8 cellular contexts compared by ENCODE assay signal in genomic region chr20:2840138-2840966, GRCh38. TPM values are rescaled to one million over a fixed set of nuclear protein-coding genes. Genes with fewer than 3 reads are reported as not detected.
DNase-seq lines count a peak whose midpoint lies in the region; ATAC-seq and TF ChIP-seq lines count a peak whose summit lies in the region.

Gene PCED1A, minus strand, starts transcription at chr20:2840655. Its CDS starts 743 bp downstream, at chr20:2839912.
Gene VPS16, plus strand, starts transcription at chr20:2840745. Its CDS starts 30 bp downstream, at chr20:2840775.

- WGBS in heart left ventricle, 4 donors = 3 to 7% (median 3%) methylated on average over 41 to 98 of the region's 98 CpGs
- WGBS in upper lobe of left lung, 2 donors = 0 to 2% methylated on average over 3 to 47 of the region's 98 CpGs

- H3K9me3 Mint-ChIP-seq in HFFc6 = no peaks in the 10 kb centered on the region
- H3K9me3 Mint-ChIP-seq in activated naive CD8-positive, alpha-beta T cell treated with anti-CD3 and anti-CD28 coated beads, Interleukin-2, amount 50 U/mL, for 24 hours = no peaks in the 10 kb centered on the region

- intact Hi-C loops in heart left ventricle (cut with DNase I) (loop anchor here in 5 of 10 donors (1.0 to 10.0 kb wide), 7 partner anchors 32 to 316 kb away; partner anchors contain the start of genes EBF4 (in 2 of the 5), PTPRA (in 2 of the 5) and IDH3B (in 1 of the 5)), posterior cingulate gyrus (cut with DNase I) (loop anchor here (2.0 kb wide), 1 partner anchor 32 kb away; the partner anchor contains the start of gene PTPRA)

- peak; percentile 99 for ATAC-seq in activated naive CD8-positive, alpha-beta T cell treated with anti-CD3 and anti-CD28 coated beads, Interleukin-2, amount 50 U/mL, for 24 hours
- ATAC-seq in heart left ventricle (peak; percentile 97 to 99 (median 98)), upper lobe of left lung (ENCODE audit: low FRiP score in 2 of 2) (peak; percentile 95 to 99)

- H3K4me1 Mint-ChIP-seq in HFFc6 (ENCODE audit: low read depth) = peaks cover 23% of the 10 kb centered on the region
- H3K4me1 Mint-ChIP-seq in activated naive CD8-positive, alpha-beta T cell treated with anti-CD3 and anti-CD28 coated beads, Interleukin-2, amount 50 U/mL, for 24 hours = peaks cover 50% of the 10 kb centered on the region

- peaks cover 27% of the 10 kb centered on the region for H3K36me3 Mint-ChIP-seq in HFFc6 (ENCODE audit: low read depth)
- H3K36me3 Mint-ChIP-seq in activated naive CD8-positive, alpha-beta T cell treated with anti-CD3 and anti-CD28 coated beads, Interleukin-2, amount 50 U/mL, for 24 hours (ENCODE audit: low read depth) = peaks cover 20% of the 10 kb centered on the region

- peak within 1 kb of the TSS; percentile 97 for H3K4me3 Mint-ChIP-seq in HFFc6
- H3K4me3 Mint-ChIP-seq in activated naive CD8-positive, alpha-beta T cell treated with anti-CD3 and anti-CD28 coated beads, Interleukin-2, amount 50 U/mL, for 24 hours = peak within 1 kb of the TSS; percentile 90

- CTCF ChIA-PET in GM10248 (lab: Yijun Ruan, JAX) = interaction anchor here (0.9 to 1.7 kb wide), 4 partner anchors 12 to 147 kb away, joined by 3 to 5 read pairs (median 4); no protein-coding TSS in a partner anchor

- TF ChIP-seq CTCF in GM10248 (IDR thresholded peaks at IDR 0.05; ENCODE audit: control extremely low read depth, extremely low read depth, low read depth, missing control alignments) (no peak), HFFc6 (IDR thresholded peaks at IDR 0.05) (no peak), NB4 (IDR thresholded peaks at IDR 0.05; ENCODE audit: low read depth, low read length) (no peak), heart left ventricle (IDR thresholded peaks at IDR 0.05) (no peak), upper lobe of left lung (IDR thresholded peaks at IDR 0.05) (peak in 1 of 6 experiments; percentile 11)

- H3K4me3 ChIP-seq in NB4 (ENCODE audit: low read depth, low read length) = peak within 1 kb of the TSS; percentile 85
- peak within 1 kb of the TSS; percentile 70 to 99 (median 91) for H3K4me3 ChIP-seq in heart left ventricle
- peak within 1 kb of the TSS; percentile 67 to 100 (median 94) for H3K4me3 ChIP-seq in upper lobe of left lung

- H3K4me1 ChIP-seq in heart left ventricle (peaks cover 0 to 26% (median 15%) of the 10 kb centered on the region in 12 donors), upper lobe of left lung (peaks cover 14 to 30% (median 19%) of the 10 kb centered on the region in 4 donors)

- H3K27me3 ChIP-seq in heart left ventricle = no peaks in the 10 kb centered on the region
- H3K27me3 ChIP-seq in upper lobe of left lung = no peaks in the 10 kb centered on the region

- TF ChIP-seq POLR2A in NB4 (IDR thresholded peaks at IDR 0.05; ENCODE audit: extremely low read depth, insufficient read length) (peak; percentile 72), heart left ventricle (IDR thresholded peaks at IDR 0.05) (peak in 1 of 2 donors; percentile 46), upper lobe of left lung (IDR thresholded peaks at IDR 0.05) (peak in 2 of 4 donors; percentile 64 to 82)

- H3K9me3 ChIP-seq in heart left ventricle (no peaks in the 10 kb centered on the region), upper lobe of left lung (no peaks in the 10 kb centered on the region)

- no peaks in the 10 kb centered on the region for H3K27me3 Mint-ChIP-seq in HFFc6 (ENCODE audit: insufficient read depth)
- no peaks in the 10 kb centered on the region for H3K27me3 Mint-ChIP-seq in activated naive CD8-positive, alpha-beta T cell treated with anti-CD3 and anti-CD28 coated beads, Interleukin-2, amount 50 U/mL, for 24 hours

- DNase-seq in GM10248 (ENCODE audit: extremely low spot score) (peak; percentile 98), HFFc6 (peak; percentile 80), NB4 (ENCODE audit: low read depth) (peak; percentile 91), SW480 (ENCODE audit: low spot score) (peak; percentile 94), heart left ventricle (peak; percentile 89 to 95 (median 91)), posterior cingulate gyrus (peak; percentile 87 to 99 (median 90)), upper lobe of left lung (peak; percentile 90 to 99)
- DNase-seq in activated naive CD8-positive, alpha-beta T cell treated with anti-CD3 and anti-CD28 coated beads, Interleukin-2, amount 50 U/mL, for 24 hours = peak; percentile 90

- H3K36me3 ChIP-seq in heart left ventricle (peaks cover 0 to 13% (median 0%) of the 10 kb centered on the region in 9 donors), upper lobe of left lung (peaks cover 0 to 13% (median 3%) of the 10 kb centered on the region in 4 donors)

- H3K27ac ChIP-seq in heart left ventricle (peak within 1 kb of the TSS; percentile 69 to 96 (median 87)), upper lobe of left lung (peak within 1 kb of the TSS; percentile 88 to 95 (median 92))

- POLR2A ChIA-PET in GM10248 (lab: Yijun Ruan, JAX) = interaction anchor here (1.2 kb wide), 1 partner anchor 32 kb away, joined by 3 read pairs; no protein-coding TSS in a partner anchor

- no peak for TF ChIP-seq EP300 in upper lobe of left lung (IDR thresholded peaks at IDR 0.05)

- H3K27ac Mint-ChIP-seq in HFFc6 = peak within 1 kb of the TSS; percentile 90
- H3K27ac Mint-ChIP-seq in activated naive CD8-positive, alpha-beta T cell treated with anti-CD3 and anti-CD28 coated beads, Interleukin-2, amount 50 U/mL, for 24 hours = peak within 1 kb of the TSS; percentile 91

RNA-seq across cellular contexts. Expression of gene PCED1A, which starts in this region (rescaled TPM):
- 10 to 100 TPM; 22.0 to 24.8 (median 23.8) TPM for total RNA-seq in HFFc6 (2021; fragmentation: NEBNext Ultra II Directional; extraction: Animal tissue kit (Norgen Biotek cat#: 25700))
- 10 to 100 TPM in 2 of 9 donors, 1 to 10 TPM in 7; 5.0 to 20.7 (median 6.8) TPM for total RNA-seq in heart left ventricle
- 10 to 100 TPM in 1 of 2 donors, 1 to 10 TPM in 1; 7.0 to 11.3 TPM for polyA plus RNA-seq in heart left ventricle
- total RNA-seq in upper lobe of left lung = 100 to 1,000 TPM in 1 of 6 donors, 10 to 100 TPM in 5; 28.7 to 185 (median 49.1) TPM

RNA-seq across cellular contexts. Expression of gene VPS16, which starts in this region (rescaled TPM):
- 10 to 100 TPM; 30.6 to 36.3 (median 35.2) TPM for total RNA-seq in HFFc6 (2021; fragmentation: NEBNext Ultra II Directional; extraction: Animal tissue kit (Norgen Biotek cat#: 25700))
- total RNA-seq in heart left ventricle (10 to 100 TPM; 13.9 to 28.6 (median 19.5) TPM), upper lobe of left lung (10 to 100 TPM; 22.6 to 53.4 (median 38.2) TPM)
- 10 to 100 TPM; 19.8 to 21.2 TPM for polyA plus RNA-seq in heart left ventricle

Comparison
In these comparisons a context has a peak if more than half of its experiments do, and no peak if none do; other contexts are left out.
1. Peak in every context shown above with its lines: DNase-seq, ATAC-seq, H3K4me3 ChIP-seq and H3K27ac ChIP-seq.